8 cellular contexts compared by ENCODE assay signal in genomic region chr12:57523706-57524614, GRCh38. TPM values are rescaled to one million over a fixed set of nuclear protein-coding genes. Genes with fewer than 3 reads are reported as not detected.
A peak's percentile ranks its signal among the peaks of the same experiment; 100 is the strongest.
DNase-seq lines count a peak whose midpoint lies in the region; ATAC-seq and TF ChIP-seq lines count a peak whose summit lies in the region.

No MANE protein-coding gene starts in this region.

- no peaks in the 10 kb centered on the region for H3K27me3 Mint-ChIP-seq in natural killer cell (ENCODE audit: low read depth in 2 of 2)

- H3K4me3 ChIP-seq in BE2C (ENCODE audit: low read depth, low read length) = peak overlapping the region; percentile 92
- H3K4me3 ChIP-seq in MG63 = peak overlapping the region; percentile 77
- H3K4me3 ChIP-seq in colonic mucosa = peak overlapping the region; percentile 58

- peak overlapping the region; percentile 86 to 99 for H3K27ac Mint-ChIP-seq in natural killer cell

- no peak for ATAC-seq in natural killer cell
- ATAC-seq in HG03520 (IDR thresholded peaks at IDR 0.05; ENCODE audit: unreplicated experiment) = no peak

- H3K9ac ChIP-seq in colonic mucosa (ENCODE audit: low read depth in 2 of 2, low read length in 2 of 2) = peak overlapping the region; percentile 75 to 80

- no peak for DNase-seq in BE2C
- no peak for DNase-seq in MG63
- no peak for DNase-seq in colonic mucosa
- DNase-seq in natural killer cell = no peak
- DNase-seq in SW 1271 (lab: John Stamatoyannopoulos, UW) = no peak
- DNase-seq in ureter (ENCODE audit: low spot score) = no peak
- DNase-seq in SW480 (ENCODE audit: low spot score) = no peak

- H3K36me3 Mint-ChIP-seq in natural killer cell = no peaks in the 10 kb centered on the region

- H3K27me3 ChIP-seq in BE2C (no peaks in the 10 kb centered on the region), MG63 (no peaks in the 10 kb centered on the region), colonic mucosa (no peaks in the 10 kb centered on the region)

- H3K9me3 Mint-ChIP-seq in natural killer cell = no peaks in the 10 kb centered on the region

- intact Hi-C loops in colonic mucosa (cut with DNase I) (loop anchor here (5.0 kb wide), 1 partner anchor 323 kb away; the partner anchor contains the start of gene CTDSP2), natural killer cell (cut with micrococcal nuclease) (loop anchor here (2.0 to 5.0 kb wide), 2 partner anchors 37 to 168 kb away; partner anchors contain the start of gene OS9)

- peaks cover 16% of the 10 kb centered on the region for H3K4me1 ChIP-seq in BE2C
- peaks cover 22% of the 10 kb centered on the region for H3K4me1 ChIP-seq in colonic mucosa

- peak overlapping the region; percentile 91 for H3K4me3 Mint-ChIP-seq in natural killer cell

- H3K9me3 ChIP-seq in BE2C (no peaks in the 10 kb centered on the region), MG63 (no peaks in the 10 kb centered on the region), colonic mucosa (no peaks in the 10 kb centered on the region)

- peaks cover 24 to 74% of the 10 kb centered on the region in 2 donors for H3K4me1 Mint-ChIP-seq in natural killer cell

- TF ChIP-seq CTCF in BE2C (IDR thresholded peaks at IDR 0.05; ENCODE audit: low read depth, low read length) = no peak
- no peak for TF ChIP-seq CTCF in colonic mucosa (IDR thresholded peaks at IDR 0.05)
- no peak for TF ChIP-seq CTCF in natural killer cell (IDR thresholded peaks at IDR 0.05)

- H3K36me3 ChIP-seq in BE2C (peaks cover 33% of the 10 kb centered on the region), MG63 (peaks cover 48% of the 10 kb centered on the region), colonic mucosa (peaks cover 15% of the 10 kb centered on the region)

- peak overlapping the region; percentile 98 for H3K27ac ChIP-seq in colonic mucosa

RNA-seq across cellular contexts. Expression of gene MBD6, which starts 1.3 kb away (rescaled TPM):
- polyA plus RNA-seq in BE2C (2012; ENCODE audit: insufficient read depth, insufficient read length, low read depth) = 110 TPM
- total RNA-seq in MG63 (2014; rRNA removed; shearing (Covaris generic); ENCODE audit: low replicate concordance) = 0.07 and 3.0 TPM in 2 replicates
- total RNA-seq in colonic mucosa (100 to 1,000 TPM in 1 of 2 donors, 10 to 100 TPM in 1; 95.4 to 133 TPM), natural killer cell (100 to 1,000 TPM; 130 to 142 (median 139) TPM), ureter (177 TPM)

RNA-seq across cellular contexts. Expression of gene DDIT3, which starts 3.6 kb away (rescaled TPM):
- polyA plus RNA-seq in BE2C (2012; ENCODE audit: insufficient read depth, insufficient read length, low read depth) = 134 TPM
- 9.9 and 17.1 TPM in 2 replicates for total RNA-seq in MG63 (2014; rRNA removed; shearing (Covaris generic); ENCODE audit: low replicate concordance)
- total RNA-seq in colonic mucosa = 10 to 100 TPM; 17.5 to 22.8 TPM
- total RNA-seq in natural killer cell = 100 to 1,000 TPM; 117 to 318 (median 182) TPM
- total RNA-seq in ureter = 30.8 TPM

RNA-seq across cellular contexts. Expression of gene DCTN2, which starts 23.0 kb away (rescaled TPM):
- polyA plus RNA-seq in BE2C (2012; ENCODE audit: insufficient read depth, insufficient read length, low read depth) = 94.2 TPM
- 158 and 249 TPM in 2 replicates for total RNA-seq in MG63 (2014; rRNA removed; shearing (Covaris generic); ENCODE audit: low replicate concordance)
- total RNA-seq in colonic mucosa (100 to 1,000 TPM; 131 to 139 TPM), natural killer cell (10 to 100 TPM; 65.5 to 76.5 (median 71.8) TPM), ureter (104 TPM)

RNA-seq across cellular contexts. Expression of gene KIF5A, which starts 25.9 kb away (rescaled TPM):
- polyA plus RNA-seq in BE2C (2012; ENCODE audit: insufficient read depth, insufficient read length, low read depth) = 27.5 TPM
- not detected in 2 replicates for total RNA-seq in MG63 (2014; rRNA removed; shearing (Covaris generic); ENCODE audit: low replicate concordance)
- total RNA-seq in colonic mucosa (1 to 10 TPM in 1 of 2 donors, under 1 TPM in 1; 0.67 to 2.1 TPM), natural killer cell (under 1 TPM; 0.09 to 0.40 (median 0.16) TPM), ureter (0.99 TPM)

RNA-seq across cellular contexts. Expression of gene MARS1, which starts 36.1 kb away (rescaled TPM):
- polyA plus RNA-seq in BE2C (2012; ENCODE audit: insufficient read depth, insufficient read length, low read depth) = 846 TPM
- total RNA-seq in MG63 (2014; rRNA removed; shearing (Covaris generic); ENCODE audit: low replicate concordance) = 245 and 285 TPM in 2 replicates
- total RNA-seq in colonic mucosa (100 to 1,000 TPM in 1 of 2 donors, 10 to 100 TPM in 1; 90.3 to 195 TPM), natural killer cell (100 to 1,000 TPM; 200 to 237 (median 218) TPM), ureter (327 TPM)

Comparison
In these comparisons a context has a peak if more than half of its experiments do, and no peak if none do; other contexts are left out.
1. RNA of gene MBD6, which starts 1.3 kb away (total RNA-seq): 177 TPM in ureter (single experiment), 130 to 142 TPM in natural killer cell and 95.4 to 133 TPM in colonic mucosa; 0.07 to 3.0 TPM in MG63; every median in the first group is over 10 times any median in the second.
2. Peak in every context shown above with its lines, with median percentiles within 50 percentile points of each other: H3K4me3 ChIP-seq.